In the genomic region with DNA sequence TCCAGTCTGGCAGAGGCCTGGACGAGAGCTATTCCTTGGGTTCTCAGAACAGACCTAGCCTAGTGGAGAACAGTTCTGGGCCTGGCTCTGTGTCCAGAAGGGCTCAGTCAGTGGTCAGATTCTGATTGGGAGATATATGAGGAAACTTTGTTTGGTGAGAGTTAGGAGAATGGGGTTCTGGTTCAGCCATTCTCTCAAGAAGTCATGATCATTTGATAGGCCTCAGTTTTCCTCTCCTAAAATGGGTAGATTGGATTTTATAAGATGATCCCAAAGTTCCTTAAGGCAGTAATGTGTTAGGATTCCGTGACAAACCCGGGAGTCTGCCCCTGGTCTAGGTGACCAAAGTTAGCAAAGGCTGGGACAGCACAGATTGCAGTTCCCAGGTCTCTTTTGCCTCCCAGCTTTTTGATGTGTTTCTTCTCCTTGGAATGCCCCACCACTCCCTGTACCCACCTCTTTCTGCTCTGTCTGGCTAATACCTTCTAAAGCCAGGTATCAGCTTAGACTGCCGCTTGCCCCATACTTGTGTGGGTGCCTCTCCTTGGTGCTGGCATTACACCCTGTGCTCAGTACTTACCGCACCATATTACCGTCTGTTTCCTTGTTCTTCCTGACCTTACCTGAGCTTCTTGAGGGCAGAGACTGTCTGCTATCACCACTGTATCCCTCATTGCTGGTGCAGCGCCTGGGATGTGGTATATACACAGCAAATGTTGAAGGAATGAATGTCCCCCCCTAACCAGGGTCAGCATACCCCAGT, we compare ENCODE assay signal across 9 cellular contexts. TPM values are rescaled to one million over a fixed set of nuclear protein-coding genes. Genes with fewer than 3 reads are reported as not detected.
DNase-seq lines count a peak whose midpoint lies in the region; ATAC-seq and TF ChIP-seq lines count a peak whose summit lies in the region.
"Had no signal": no experiment of that assay in that cellular context is flagged by ENCODE, and none has a peak within 500 bp of the region (broad histone marks: within the 10 kb centered on the region; RNA-seq: fewer than 3 reads in every experiment).

No MANE protein-coding gene starts in this region.

- H3K9ac ChIP-seq in duodenal mucosa (ENCODE audit: low read depth in 1 of 2, low read length in 2 of 2), result peak overlapping the region; percentile 4 to 28

- DNase-seq in Right ventricle myocardium superior (no peak), cardiac septum (ENCODE audit: low spot score) (no peak), vagina (ENCODE audit: extremely low spot score in 2 of 2) (no peak), cerebellar nuclear complex (lab: John Stamatoyannopoulos, UW) (no peak), NCI-H774 (lab: John Stamatoyannopoulos, UW) (no peak)
- no peak for DNase-seq in natural killer cell treated with Interleukin-12 subunit alpha and Interleukin-12 subunit beta and Interleukin-15 and Interleukin-18, amount 100 ng/mL, for 72 hours (ENCODE audit: low spot score)
- DNase-seq: occipital lobe had no signal

- H3K4me3 Mint-ChIP-seq in natural killer cell treated with Interleukin-12 subunit alpha and Interleukin-12 subunit beta and Interleukin-15 and Interleukin-18, amount 100 ng/mL, for 72 hours, result peak overlapping the region; percentile 73

- H3K4me1 ChIP-seq in duodenal mucosa (ENCODE audit: control insufficient read depth in 1 of 2, insufficient read depth in 2 of 2, low read length in 2 of 2), result peaks cover 70 to 74% of the 10 kb centered on the region in 2 donors
- H3K4me1 ChIP-seq in vagina, result peaks cover 71% of the 10 kb centered on the region

- H3K4me3 ChIP-seq in duodenal mucosa (ENCODE audit: low read depth in 1 of 2, low read length in 2 of 2) (peak overlapping the region; percentile 31 to 41), vagina (no peak overlapping the region)

- H3K27ac ChIP-seq in duodenal mucosa (ENCODE audit: low read depth, low read length) (peak overlapping the region; percentile 35), vagina (peak overlapping the region; percentile 41)

- peaks cover 3 to 4% of the 10 kb centered on the region in 2 donors for H3K9me3 ChIP-seq in duodenal mucosa (ENCODE audit: control insufficient read depth in 1 of 2, low read length in 2 of 2)
- no peaks in the 10 kb centered on the region for H3K9me3 ChIP-seq in vagina

- H3K27me3 ChIP-seq in duodenal mucosa (ENCODE audit: control insufficient read depth in 1 of 2, insufficient read depth in 2 of 2, low read length in 2 of 2) (no peaks in the 10 kb centered on the region), vagina (no peaks in the 10 kb centered on the region)

- H3K27ac Mint-ChIP-seq in natural killer cell treated with Interleukin-12 subunit alpha and Interleukin-12 subunit beta and Interleukin-15 and Interleukin-18, amount 100 ng/mL, for 72 hours, result peak overlapping the region; percentile 73 to 74

- intact Hi-C loops in Right ventricle myocardium superior (cut with DNase I), result no loop called here
- intact Hi-C loops in cardiac septum (cut with DNase I), result no loop called here
- intact Hi-C loops in vagina (cut with DNase I), result no loop called here

- H3K36me3 ChIP-seq in duodenal mucosa (ENCODE audit: control insufficient read depth in 1 of 2, insufficient read depth in 2 of 2, low read length in 2 of 2) (no peaks in the 10 kb centered on the region), vagina (no peaks in the 10 kb centered on the region)

- peaks cover 81 to 83% of the 10 kb centered on the region in 2 donors for H3K4me1 Mint-ChIP-seq in natural killer cell treated with Interleukin-12 subunit alpha and Interleukin-12 subunit beta and Interleukin-15 and Interleukin-18, amount 100 ng/mL, for 72 hours (ENCODE audit: low read depth in 2 of 2)

- no peak for TF ChIP-seq POLR2A in vagina (IDR thresholded peaks at IDR 0.05)

- TF ChIP-seq CTCF in vagina (IDR thresholded peaks at IDR 0.05), result no peak

- peak; percentile 6 for ATAC-seq in Right ventricle myocardium superior (ENCODE audit: poor library complexity)
- no peak for ATAC-seq in natural killer cell treated with Interleukin-12 subunit alpha and Interleukin-12 subunit beta and Interleukin-15 and Interleukin-18, amount 100 ng/mL, for 72 hours
- no peak for ATAC-seq in GM18909 (IDR thresholded peaks at IDR 0.05; ENCODE audit: poor library complexity, unreplicated experiment)

- peaks cover 14% of the 10 kb centered on the region for H3K36me3 Mint-ChIP-seq in natural killer cell treated with Interleukin-12 subunit alpha and Interleukin-12 subunit beta and Interleukin-15 and Interleukin-18, amount 100 ng/mL, for 72 hours

- no peaks in the 10 kb centered on the region for H3K27me3 Mint-ChIP-seq in natural killer cell treated with Interleukin-12 subunit alpha and Interleukin-12 subunit beta and Interleukin-15 and Interleukin-18, amount 100 ng/mL, for 72 hours

- peaks cover 7% of the 10 kb centered on the region for H3K9me3 Mint-ChIP-seq in natural killer cell treated with Interleukin-12 subunit alpha and Interleukin-12 subunit beta and Interleukin-15 and Interleukin-18, amount 100 ng/mL, for 72 hours

RNA-seq across cellular contexts. Expression of a gene that starts 25.5 kb away (rescaled TPM):
- 20.8 TPM for total RNA-seq in Right ventricle myocardium superior
- total RNA-seq in cardiac septum, result 26.9 TPM
- total RNA-seq in natural killer cell treated with Interleukin-12 subunit alpha and Interleukin-12 subunit beta and Interleukin-15 and Interleukin-18, amount 100 ng/mL, for 72 hours, result 100 to 1,000 TPM; 111 to 139 TPM
- 36.6 TPM for total RNA-seq in vagina

Comparison
In these comparisons a context has a peak if more than half of its experiments do, and no peak if none do; other contexts are left out.
1. H3K4me3 ChIP-seq: peak in duodenal mucosa (2 of 2); none in vagina (0 of 2).